8 cellular contexts compared by ENCODE assay signal in genomic region chr19:48967346-48968178, GRCh38. TPM values are rescaled to one million over a fixed set of nuclear protein-coding genes. Genes with fewer than 3 reads are reported as not detected.
A peak's percentile ranks its signal among the peaks of the same experiment; 100 is the strongest.
DNase-seq lines count a peak whose midpoint lies in the region; ATAC-seq, FAIRE-seq and TF ChIP-seq lines count a peak whose summit lies in the region.

No MANE protein-coding gene starts in this region.

- peaks cover 34% of the 10 kb centered on the region for H3K79me2 ChIP-seq in OCI-LY3 (ENCODE audit: low read length)
- H3K79me2 ChIP-seq in endothelial cell of umbilical vein (ENCODE audit: control insufficient read depth, insufficient read depth, low read length): peaks cover 16% of the 10 kb centered on the region

- no peak overlapping the region for H2BK5ac ChIP-seq in neuronal stem cell (ENCODE audit: low read length)

- no peaks in the 10 kb centered on the region for H3K9me1 ChIP-seq in endothelial cell of umbilical vein (replicated peaks; ENCODE audit: control insufficient read depth, extremely low read depth, insufficient read depth, low read length)

- H3K14ac ChIP-seq in neuronal stem cell (ENCODE audit: low read length): no peak overlapping the region

- no peak; the same call in 1 of the 2 replicates for TF ChIP-seq CTCF in OCI-LY3 (IDR thresholded peaks at IDR 0.05; ENCODE audit: low read depth, low read length)
- no peak for TF ChIP-seq CTCF in endothelial cell of umbilical vein (IDR thresholded peaks at IDR 0.05; ENCODE audit: extremely low read depth in 1 of 2, insufficient read depth in 1 of 2, low read depth in 1 of 2, low read length in 2 of 2)
- no peak for TF ChIP-seq CTCF in GM10266 (IDR thresholded peaks at IDR 0.05; ENCODE audit: control insufficient read depth, insufficient read depth, low read depth, missing control alignments)

- H4K20me1 ChIP-seq in OCI-LY3 (ENCODE audit: insufficient read depth, low read length): peaks cover 21% of the 10 kb centered on the region
- peaks cover 3% of the 10 kb centered on the region for H4K20me1 ChIP-seq in endothelial cell of umbilical vein (replicated peaks; ENCODE audit: control insufficient read depth, extremely low read depth, insufficient read depth, low read length)

- H2BK120ac ChIP-seq in neuronal stem cell (ENCODE audit: low read depth, low read length): no peak overlapping the region

- TF ChIP-seq POLR2A in GM18951 (IDR thresholded peaks at IDR 0.05; ENCODE audit: extremely low read depth, insufficient read depth, insufficient read length) (peak; percentile 52), endothelial cell of umbilical vein (IDR thresholded peaks at IDR 0.05; ENCODE audit: low read depth, low read length) (peak; percentile 71)

- H2AFZ ChIP-seq in OCI-LY3 (ENCODE audit: low read depth, low read length): no peak overlapping the region
- no peak overlapping the region for H2AFZ ChIP-seq in endothelial cell of umbilical vein (ENCODE audit: low read depth, low read length)
- H2AFZ ChIP-seq in neuronal stem cell (ENCODE audit: low read length): no peak overlapping the region

- no TSS peak for BruUV-seq in endothelial cell of umbilical vein (replicated peaks; lab: Mats Ljungman, UMichigan)

- dilution Hi-C loops in endothelial cell of umbilical vein (cut with MboI; ENCODE audit: extremely low pct_ligation_motif_present, low sequenced_read_pairs): no loop called here

- CTCF ChIA-PET in endothelial cell of umbilical vein (lab: Charles Lee): interaction anchor here (0.8 to 2.7 kb wide), 7 partner anchors 26 to 180 kb away, joined by 3 to 20 read pairs (median 3); partner anchors contain the start of genes HSD17B14 and RUVBL2

- H3K9ac ChIP-seq in OCI-LY3 (ENCODE audit: low read length): peak overlapping the region; percentile 40
- H3K9ac ChIP-seq in endothelial cell of umbilical vein (replicated peaks; ENCODE audit: extremely low read depth, insufficient read depth, low read length): no peak overlapping the region
- H3K9ac ChIP-seq in neuronal stem cell (ENCODE audit: low read depth, low read length, poor library complexity): peak overlapping the region; percentile 51

- no peaks in the 10 kb centered on the region for H3K27me3 ChIP-seq in OCI-LY3 (ENCODE audit: low read depth, low read length)
- H3K27me3 ChIP-seq in endothelial cell of umbilical vein (ENCODE audit: control insufficient read depth in 2 of 2, insufficient read depth in 2 of 2, low read length in 2 of 2): no peaks in the 10 kb centered on the region
- no peaks in the 10 kb centered on the region for H3K27me3 ChIP-seq in neuronal stem cell (ENCODE audit: control insufficient read depth in 3 of 3, insufficient read depth in 3 of 3, low read depth in 1 of 3, low read length in 3 of 3)

- intact Hi-C loops in endothelial cell of umbilical vein (cut with micrococcal nuclease): no loop called here

- ATAC-seq in HG02610 (IDR thresholded peaks at IDR 0.05; ENCODE audit: unreplicated experiment) (no peak), HG03045 (IDR thresholded peaks at IDR 0.05; ENCODE audit: unreplicated experiment) (no peak), GM18502 (IDR thresholded peaks at IDR 0.05; ENCODE audit: poor library complexity, unreplicated experiment) (no peak)

- DNase-seq in endothelial cell of umbilical vein (ENCODE audit: low read depth, low spot score) (no peak), neuronal stem cell (ENCODE audit: low spot score) (no peak), GM10266 (ENCODE audit: extremely low spot score) (no peak)

- POLR2A ChIA-PET in endothelial cell of umbilical vein (lab: Charles Lee): interaction anchor here (0.6 to 2.3 kb wide), 4 partner anchors 87 to 202 kb away, joined by 3 to 14 read pairs (median 4); partner anchors contain the start of gene PPP1R15A

- no CpG with 5 or more reads among the region's 14 CpGs for WGBS in neuronal stem cell (ENCODE audit: extremely low coverage in 2 of 2, insufficient read length in 2 of 2, insufficient replicate concordance in 1 of 2), 2 donors

- H3K36me3 ChIP-seq in OCI-LY3 (replicated peaks; ENCODE audit: low read depth, low read length) (peaks cover 46% of the 10 kb centered on the region), endothelial cell of umbilical vein (ENCODE audit: control insufficient read depth in 2 of 2, extremely low read depth in 1 of 2, insufficient read depth in 2 of 2, low read length in 2 of 2) (peaks cover 3 to 9% of the 10 kb centered on the region in 2 experiments), neuronal stem cell (replicated peaks in 1 of 2; ENCODE audit: control insufficient read depth in 2 of 2, insufficient read depth in 2 of 2, low read length in 2 of 2) (peaks cover 23 to 55% of the 10 kb centered on the region in 2 donors)

- H3K9me3 ChIP-seq in OCI-LY3 (ENCODE audit: insufficient read depth, low read length): no peaks in the 10 kb centered on the region
- no peaks in the 10 kb centered on the region for H3K9me3 ChIP-seq in endothelial cell of umbilical vein (replicated peaks; ENCODE audit: control insufficient read depth, insufficient read depth, low read length)
- H3K9me3 ChIP-seq in neuronal stem cell (replicated peaks in 1 of 2; ENCODE audit: control insufficient read depth in 2 of 2, insufficient read depth in 1 of 2, low read depth in 1 of 2, low read length in 2 of 2): peaks cover 0 to 8% of the 10 kb centered on the region in 2 donors

- H4K91ac ChIP-seq in neuronal stem cell (ENCODE audit: low read depth, low read length, poor library complexity): no peak overlapping the region

- no peak overlapping the region for H4K8ac ChIP-seq in neuronal stem cell (ENCODE audit: low read depth, low read length)

- H3K18ac ChIP-seq in neuronal stem cell (ENCODE audit: low read length): no peak overlapping the region

- H3K4me3 ChIP-seq in OCI-LY3 (ENCODE audit: low read length) (peak overlapping the region; percentile 91), endothelial cell of umbilical vein (replicated peaks in 1 of 3; ENCODE audit: insufficient read depth in 1 of 3, low read depth in 1 of 3, low read length in 3 of 3) (no peak overlapping the region), neuronal stem cell (ENCODE audit: low read length in 2 of 2) (no peak overlapping the region)

- no peak overlapping the region for H2BK12ac ChIP-seq in neuronal stem cell (ENCODE audit: low read length)

- H3K4me1 ChIP-seq in OCI-LY3 (ENCODE audit: low read length): peaks cover 61% of the 10 kb centered on the region
- H3K4me1 ChIP-seq in endothelial cell of umbilical vein (ENCODE audit: control insufficient read depth, extremely low read depth, insufficient read depth, low read length): peaks cover 18% of the 10 kb centered on the region
- H3K4me1 ChIP-seq in neuronal stem cell (ENCODE audit: control insufficient read depth in 2 of 2, insufficient read depth in 1 of 2, low read depth in 1 of 2, low read length in 2 of 2): peaks cover 17 to 18% of the 10 kb centered on the region in 2 donors

- H3K4ac ChIP-seq in neuronal stem cell (ENCODE audit: low read length): no peak overlapping the region

- no peak overlapping the region for H2BK15ac ChIP-seq in neuronal stem cell (ENCODE audit: low read length)

- H2AK5ac ChIP-seq in neuronal stem cell (ENCODE audit: low read depth, low read length): no peak overlapping the region

- H3K4me2 ChIP-seq in OCI-LY3 (ENCODE audit: low read length) (peak overlapping the region; percentile 88), endothelial cell of umbilical vein (ENCODE audit: insufficient read depth, low read length) (no peak overlapping the region), neuronal stem cell (ENCODE audit: insufficient read depth, low read length, poor library complexity, severe bottlenecking) (no peak overlapping the region)

- peaks cover 3% of the 10 kb centered on the region for H3K79me1 ChIP-seq in neuronal stem cell (ENCODE audit: low read depth, low read length)

- peak overlapping the region; percentile 75 for H3K23ac ChIP-seq in neuronal stem cell (ENCODE audit: low read depth, low read length, poor library complexity)

- peak; percentile 52 for FAIRE-seq in endothelial cell of umbilical vein (lab: Jason Lieb, UNC)

- peak overlapping the region; percentile 77 for H3K27ac ChIP-seq in OCI-LY3 (ENCODE audit: low read length)
- H3K27ac ChIP-seq in endothelial cell of umbilical vein (ENCODE audit: insufficient read depth, low read depth, low read length): no peak overlapping the region
- H3K27ac ChIP-seq in neuronal stem cell (replicated peaks; ENCODE audit: low read length): peak overlapping the region; percentile 6

- in situ Hi-C loops in GM18951 (cut with MboI; ENCODE audit: low sequenced_read_pairs, unreplicated experiment): no loop called here

RNA-seq across cellular contexts. Expression of gene FTL, which starts 2.5 kb away (rescaled TPM):
- 1,636 and 1,937 TPM in 2 replicates for total RNA-seq in endothelial cell of umbilical vein
- polyA plus RNA-seq in endothelial cell of umbilical vein: 2,748 and 3,914 TPM in 2 replicates
- 1,662 and 2,128 TPM in 2 replicates for polyA plus RNA-seq in endothelial cell of umbilical vein (2011; cell fraction: cytosol; rRNA removed)
- polyA plus RNA-seq in endothelial cell of umbilical vein (2011; cell fraction: nucleus; rRNA removed): 331 and 578 TPM in 2 replicates
- 2,261 and 3,115 TPM in 2 replicates for polyA plus RNA-seq in endothelial cell of umbilical vein (2012)
- polyA minus RNA-seq in endothelial cell of umbilical vein: 849 and 921 TPM in 2 replicates
- polyA minus RNA-seq in endothelial cell of umbilical vein (2011; cell fraction: cytosol; rRNA and poly(A)+ RNA removed): 537 TPM
- 79.5 and 111 TPM in 2 replicates for polyA minus RNA-seq in endothelial cell of umbilical vein (2011; cell fraction: nucleus; rRNA and poly(A)+ RNA removed)
- polyA plus RNA-seq in neuronal stem cell (2013, experiment 1 of 2): 2,949 TPM
- polyA plus RNA-seq in neuronal stem cell (2013, experiment 2 of 2): 2,579 TPM

RNA-seq across cellular contexts. Expression of gene BAX, which starts 12.9 kb away (rescaled TPM):
- total RNA-seq in endothelial cell of umbilical vein: 267 and 295 TPM in 2 replicates
- polyA plus RNA-seq in endothelial cell of umbilical vein: 283 and 359 TPM in 2 replicates
- 221 and 270 TPM in 2 replicates for polyA plus RNA-seq in endothelial cell of umbilical vein (2011; cell fraction: cytosol; rRNA removed)
- 241 and 245 TPM in 2 replicates for polyA plus RNA-seq in endothelial cell of umbilical vein (2011; cell fraction: nucleus; rRNA removed)
- polyA plus RNA-seq in endothelial cell of umbilical vein (2012): 414 and 430 TPM in 2 replicates
- 121 and 127 TPM in 2 replicates for polyA minus RNA-seq in endothelial cell of umbilical vein
- 38.0 TPM for polyA minus RNA-seq in endothelial cell of umbilical vein (2011; cell fraction: cytosol; rRNA and poly(A)+ RNA removed)
- 77.4 and 104 TPM in 2 replicates for polyA minus RNA-seq in endothelial cell of umbilical vein (2011; cell fraction: nucleus; rRNA and poly(A)+ RNA removed)
- polyA plus RNA-seq in neuronal stem cell (2013, experiment 1 of 2): 66.4 TPM
- 63.3 TPM for polyA plus RNA-seq in neuronal stem cell (2013, experiment 2 of 2)

RNA-seq across cellular contexts. Expression of gene GYS1, which starts 25.5 kb away (rescaled TPM):
- 53.9 and 58.9 TPM in 2 replicates for total RNA-seq in endothelial cell of umbilical vein
- polyA plus RNA-seq in endothelial cell of umbilical vein: 39.0 and 41.7 TPM in 2 replicates
- 28.7 and 31.3 TPM in 2 replicates for polyA plus RNA-seq in endothelial cell of umbilical vein (2011; cell fraction: cytosol; rRNA removed)
- 58.2 and 75.4 TPM in 2 replicates for polyA plus RNA-seq in endothelial cell of umbilical vein (2011; cell fraction: nucleus; rRNA removed)
- 57.7 and 64.6 TPM in 2 replicates for polyA plus RNA-seq in endothelial cell of umbilical vein (2012)
- polyA minus RNA-seq in endothelial cell of umbilical vein: 41.1 and 61.1 TPM in 2 replicates
- 38.7 TPM for polyA minus RNA-seq in endothelial cell of umbilical vein (2011; cell fraction: cytosol; rRNA and poly(A)+ RNA removed)
- 26.9 and 29.9 TPM in 2 replicates for polyA minus RNA-seq in endothelial cell of umbilical vein (2011; cell fraction: nucleus; rRNA and poly(A)+ RNA removed)
- polyA plus RNA-seq in neuronal stem cell (2013, experiment 1 of 2): 17.7 TPM
- polyA plus RNA-seq in neuronal stem cell (2013, experiment 2 of 2): 16.4 TPM

RNA-seq across cellular contexts. Expression of gene RUVBL2, which starts 26.1 kb away (rescaled TPM):
- 110 and 115 TPM in 2 replicates for total RNA-seq in endothelial cell of umbilical vein
- 185 and 200 TPM in 2 replicates for polyA plus RNA-seq in endothelial cell of umbilical vein
- 190 and 194 TPM in 2 replicates for polyA plus RNA-seq in endothelial cell of umbilical vein (2011; cell fraction: cytosol; rRNA removed)
- polyA plus RNA-seq in endothelial cell of umbilical vein (2011; cell fraction: nucleus; rRNA removed): 192 and 197 TPM in 2 replicates
- polyA plus RNA-seq in endothelial cell of umbilical vein (2012): 148 and 185 TPM in 2 replicates
- polyA minus RNA-seq in endothelial cell of umbilical vein: 106 and 142 TPM in 2 replicates
- polyA minus RNA-seq in endothelial cell of umbilical vein (2011; cell fraction: cytosol; rRNA and poly(A)+ RNA removed): 189 TPM
- 39.0 and 64.7 TPM in 2 replicates for polyA minus RNA-seq in endothelial cell of umbilical vein (2011; cell fraction: nucleus; rRNA and poly(A)+ RNA removed)
- polyA plus RNA-seq in neuronal stem cell (2013, experiment 1 of 2): 76.7 TPM
- 72.0 TPM for polyA plus RNA-seq in neuronal stem cell (2013, experiment 2 of 2)

RNA-seq across cellular contexts. Expression of gene DHDH, which starts 34.1 kb away (rescaled TPM):
- not detected in 2 replicates for total RNA-seq in endothelial cell of umbilical vein
- polyA plus RNA-seq in endothelial cell of umbilical vein: not detected in 2 replicates
- polyA plus RNA-seq in endothelial cell of umbilical vein (2011; cell fraction: cytosol; rRNA removed): not detected in 2 replicates
- not detected in 2 replicates for polyA plus RNA-seq in endothelial cell of umbilical vein (2011; cell fraction: nucleus; rRNA removed)
- not detected in 2 replicates for polyA plus RNA-seq in endothelial cell of umbilical vein (2012)
- polyA minus RNA-seq in endothelial cell of umbilical vein: not detected in 2 replicates
- polyA minus RNA-seq in endothelial cell of umbilical vein (2011; cell fraction: cytosol; rRNA and poly(A)+ RNA removed): not detected
- polyA minus RNA-seq in endothelial cell of umbilical vein (2011; cell fraction: nucleus; rRNA and poly(A)+ RNA removed): not detected in 2 replicates
- polyA plus RNA-seq in neuronal stem cell (2013, experiment 1 of 2): 0.81 TPM
- 0.93 TPM for polyA plus RNA-seq in neuronal stem cell (2013, experiment 2 of 2)
